In the genomic region with DNA sequence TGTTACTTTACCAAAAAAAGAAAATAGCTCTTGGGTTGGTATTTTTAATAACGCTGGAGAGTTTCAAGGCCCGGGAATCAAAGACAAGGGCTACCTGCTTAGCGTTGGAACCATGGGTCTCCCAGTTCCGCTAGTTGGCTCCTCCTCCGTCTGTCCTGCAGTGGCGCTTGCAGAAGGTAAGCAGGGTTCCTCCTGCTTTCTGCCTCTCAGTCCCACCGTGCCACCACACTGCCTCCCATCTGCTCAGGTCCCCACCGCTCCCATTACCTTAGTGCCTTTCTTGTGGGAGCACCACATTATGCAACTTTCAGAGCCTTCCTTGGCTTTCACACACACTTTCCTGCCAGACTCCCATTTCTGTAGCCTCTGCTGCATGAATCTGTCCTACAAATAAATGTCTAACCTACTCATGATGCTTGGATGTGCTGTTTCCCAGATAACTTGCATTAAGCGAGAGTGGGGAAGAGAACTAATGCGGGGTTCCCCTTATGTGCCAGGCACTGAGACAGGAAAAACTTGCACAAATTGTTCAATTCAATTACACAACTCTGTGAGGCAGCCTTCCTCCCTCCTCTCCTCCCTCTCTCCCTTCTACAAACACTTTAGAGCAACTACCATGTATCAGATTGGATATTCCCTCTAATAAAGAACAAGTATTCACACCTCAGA, we compare ENCODE assay signal across 18 cellular contexts.
DNase-seq lines count a peak whose midpoint lies in the region; ATAC-seq, FAIRE-seq and TF ChIP-seq lines count a peak whose summit lies in the region.
"Had no signal": no experiment of that assay in that cellular context is flagged by ENCODE, and none has a peak within 500 bp of the region (broad histone marks: within the 10 kb centered on the region; RNA-seq: fewer than 3 reads in every experiment).

No MANE protein-coding gene starts in this region.

- H3K79me2 ChIP-seq in mammary epithelial cell (ENCODE audit: insufficient read depth, low read length), result no peaks in the 10 kb centered on the region

- H3K27ac ChIP-seq in mammary epithelial cell (ENCODE audit: insufficient read depth, low read depth, low read length), result no peak overlapping the region
- H3K27ac ChIP-seq: KMS-11, PC-9 had no signal

- intact Hi-C loops in mammary epithelial cell (cut with micrococcal nuclease), result loop anchor here (10.0 kb wide), 1 partner anchor 105 kb away; no protein-coding TSS in a partner anchor
- intact Hi-C loops in MCF 10A (cut with micrococcal nuclease), result no loop called here

- CTCF ChIA-PET in mammary epithelial cell (lab: Charles Lee; ENCODE audit: low non-redundant PET), result no interaction called here
- CTCF ChIA-PET in MCF 10A (lab: Yijun Ruan, JAX), result interaction anchor here (0.5 kb wide), 1 partner anchor 1213 kb away, joined by 3 read pairs; no protein-coding TSS in a partner anchor

- no peak for FAIRE-seq in bronchial epithelial cell (lab: Jason Lieb, UNC)
- FAIRE-seq: D721Med had no signal

- H3K9me3 ChIP-seq in mammary epithelial cell (replicated peaks; ENCODE audit: insufficient read depth, low read length), result no peaks in the 10 kb centered on the region
- H3K9me3 ChIP-seq: MG63 had no signal

- no peaks in the 10 kb centered on the region for H3K27me3 Mint-ChIP-seq in MCF 10A (ENCODE audit: insufficient read depth, unreplicated experiment)
- H3K27me3 Mint-ChIP-seq: CD4-positive, alpha-beta memory T cell had no signal

- POLR2A ChIA-PET in MCF 10A (lab: Yijun Ruan, JAX), result no interaction called here

- dilution Hi-C loops in mammary epithelial cell (cut with HindIII; ENCODE audit: low sequenced_read_pairs), result loop anchor here (5.0 kb wide), 1 partner anchor 92 kb away; no protein-coding TSS in a partner anchor

- TF ChIP-seq CTCF in mammary epithelial cell (conservative IDR thresholded peaks at IDR 0.05 in 1 of 2, IDR thresholded peaks at IDR 0.05 in 1 of 2; ENCODE audit: extremely low read depth in 1 of 2, insufficient read depth in 1 of 2, low read depth in 1 of 2, low read length in 2 of 2) (no peak), MCF 10A (IDR thresholded peaks at IDR 0.05; ENCODE audit: unreplicated experiment) (no peak), bronchial epithelial cell (IDR thresholded peaks at IDR 0.05; ENCODE audit: insufficient read depth, low read length, severe bottlenecking) (no peak)

- peak; percentile 39 for ATAC-seq in left lobe of liver
- ATAC-seq in stimulated activated effector memory CD8-positive, alpha-beta T cell treated with anti-CD3 and anti-CD28 coated beads, Interleukin-12 subunit alpha, Interleukin-12 subunit beta, amount 100 ng/mL, for 72 hours, result no peak

- no peaks in the 10 kb centered on the region for H3K9me3 Mint-ChIP-seq in MCF 10A (ENCODE audit: unreplicated experiment)
- no peaks in the 10 kb centered on the region for H3K9me3 Mint-ChIP-seq in stimulated activated effector memory CD8-positive, alpha-beta T cell treated with anti-CD3 and anti-CD28 coated beads, Interleukin-12 subunit alpha, Interleukin-12 subunit beta, amount 100 ng/mL, for 72 hours
- H3K9me3 Mint-ChIP-seq: CD4-positive, alpha-beta memory T cell; HFFc6 had no signal

- H3K4me2 ChIP-seq in mammary epithelial cell (ENCODE audit: insufficient read depth, low read depth, low read length), result no peak overlapping the region
- H3K4me2 ChIP-seq: KMS-11, PC-9 had no signal

- DNase-seq in mammary epithelial cell (peak; percentile 26), MCF 10A (ENCODE audit: unreplicated experiment) (no peak), bronchial epithelial cell (ENCODE audit: low read depth) (peak; percentile 3), left lobe of liver (ENCODE audit: low spot score) (no peak), HT-29 (ENCODE audit: low spot score) (no peak), SHP77 treated with DMSO at 0.1 percent for 48 hours (lab: John Stamatoyannopoulos, UW) (no peak)
- no peak for DNase-seq in stimulated activated effector memory CD8-positive, alpha-beta T cell treated with anti-CD3 and anti-CD28 coated beads, Interleukin-12 subunit alpha, Interleukin-12 subunit beta, amount 100 ng/mL, for 72 hours (ENCODE audit: low spot score in 2 of 2)
- DNase-seq: CD4-positive, alpha-beta memory T cell; HFFc6; MG63; NCI-H1105; NCI-H187; NCI-H446; NCI-H748 treated with DMSO at 0.1 percent for 48 hours; PC-9 had no signal

- H3K36me3 Mint-ChIP-seq in MCF 10A (ENCODE audit: insufficient read depth, unreplicated experiment), result no peaks in the 10 kb centered on the region
- peaks cover 67% of the 10 kb centered on the region for H3K36me3 Mint-ChIP-seq in stimulated activated effector memory CD8-positive, alpha-beta T cell treated with anti-CD3 and anti-CD28 coated beads, Interleukin-12 subunit alpha, Interleukin-12 subunit beta, amount 100 ng/mL, for 72 hours
- H3K36me3 Mint-ChIP-seq: CD4-positive, alpha-beta memory T cell had no signal

- no peak overlapping the region for H3K27ac Mint-ChIP-seq in MCF 10A (ENCODE audit: low read depth, unreplicated experiment)
- H3K27ac Mint-ChIP-seq in stimulated activated effector memory CD8-positive, alpha-beta T cell treated with anti-CD3 and anti-CD28 coated beads, Interleukin-12 subunit alpha, Interleukin-12 subunit beta, amount 100 ng/mL, for 72 hours, result peak overlapping the region; percentile 81
- H3K27ac Mint-ChIP-seq: B cell; CD4-positive, alpha-beta memory T cell; HFFc6 had no signal

- no TSS peak for BruUV-seq in mammary epithelial cell (replicated peaks; lab: Mats Ljungman, UMichigan)
- no TSS peak for BruUV-seq in MCF 10A (replicated peaks; lab: Mats Ljungman, UMichigan)

- 96% methylated on average over 10 of the region's 10 CpGs for WGBS in mammary epithelial cell (ENCODE audit: low coverage, missing lambda C conversion rate)

- no peaks in the 10 kb centered on the region for H3K27me3 ChIP-seq in mammary epithelial cell (ENCODE audit: insufficient read depth, low read length)
- H3K27me3 ChIP-seq in bronchial epithelial cell (ENCODE audit: control insufficient read depth, insufficient read depth, low read length), result no peaks in the 10 kb centered on the region
- H3K27me3 ChIP-seq: MG63 had no signal

- no peaks in the 10 kb centered on the region for H4K20me1 ChIP-seq in mammary epithelial cell (ENCODE audit: insufficient read depth, low read length)

- H3K4me3 Mint-ChIP-seq in MCF 10A (ENCODE audit: unreplicated experiment), result no peak overlapping the region
- no peak overlapping the region for H3K4me3 Mint-ChIP-seq in stimulated activated effector memory CD8-positive, alpha-beta T cell treated with anti-CD3 and anti-CD28 coated beads, Interleukin-12 subunit alpha, Interleukin-12 subunit beta, amount 100 ng/mL, for 72 hours
- H3K4me3 Mint-ChIP-seq: B cell; CD4-positive, alpha-beta memory T cell; HFFc6 had no signal

- in situ Hi-C loops in mammary epithelial cell (cut with MboI; ENCODE audit: low sequenced_read_pairs in 2 of 2), result no loop called here

- H3K36me3 ChIP-seq in mammary epithelial cell (ENCODE audit: insufficient read depth, low read length) (no peaks in the 10 kb centered on the region), bronchial epithelial cell (ENCODE audit: control insufficient read depth, insufficient read depth, low read length) (no peaks in the 10 kb centered on the region)
- H3K36me3 ChIP-seq: MG63 had no signal

- H2AFZ ChIP-seq in mammary epithelial cell (ENCODE audit: low read depth, low read length), result no peak overlapping the region
- H2AFZ ChIP-seq: PC-9 had no signal

- H3K9ac ChIP-seq in mammary epithelial cell (ENCODE audit: insufficient read depth, low read length), result no peak overlapping the region
- H3K9ac ChIP-seq: KMS-11 had no signal

- H3K4me1 Mint-ChIP-seq in MCF 10A (ENCODE audit: insufficient read depth, unreplicated experiment), result peaks cover 44% of the 10 kb centered on the region
- peaks cover 74% of the 10 kb centered on the region for H3K4me1 Mint-ChIP-seq in stimulated activated effector memory CD8-positive, alpha-beta T cell treated with anti-CD3 and anti-CD28 coated beads, Interleukin-12 subunit alpha, Interleukin-12 subunit beta, amount 100 ng/mL, for 72 hours
- H3K4me1 Mint-ChIP-seq: B cell had no signal

- H3K4me3 ChIP-seq in mammary epithelial cell (replicated peaks in 1 of 3; ENCODE audit: insufficient read depth in 1 of 3, low read depth in 2 of 3, low read length in 3 of 3) (no peak overlapping the region), bronchial epithelial cell (ENCODE audit: low read depth, low read length) (no peak overlapping the region)
- H3K4me3 ChIP-seq: MG63, PC-9 had no signal

- peaks cover 24% of the 10 kb centered on the region for H3K4me1 ChIP-seq in mammary epithelial cell (ENCODE audit: insufficient read depth, low read length)

Comparison
In these comparisons a context has a peak if more than half of its experiments do, and no peak if none do; other contexts are left out.
1. DNase-seq: peak in mammary epithelial cell (single experiment) and bronchial epithelial cell (single experiment); none in MCF 10A (single experiment), left lobe of liver (single experiment), stimulated activated effector memory CD8-positive, alpha-beta T cell treated with anti-CD3 and anti-CD28 coated beads, Interleukin-12 subunit alpha, Interleukin-12 subunit beta, amount 100 ng/mL, for 72 hours (0 of 2), HT-29 (single experiment) and SHP77 treated with DMSO at 0.1 percent for 48 hours (single experiment).